ENCODE assay signal across 20 cellular contexts in the genomic region with DNA sequence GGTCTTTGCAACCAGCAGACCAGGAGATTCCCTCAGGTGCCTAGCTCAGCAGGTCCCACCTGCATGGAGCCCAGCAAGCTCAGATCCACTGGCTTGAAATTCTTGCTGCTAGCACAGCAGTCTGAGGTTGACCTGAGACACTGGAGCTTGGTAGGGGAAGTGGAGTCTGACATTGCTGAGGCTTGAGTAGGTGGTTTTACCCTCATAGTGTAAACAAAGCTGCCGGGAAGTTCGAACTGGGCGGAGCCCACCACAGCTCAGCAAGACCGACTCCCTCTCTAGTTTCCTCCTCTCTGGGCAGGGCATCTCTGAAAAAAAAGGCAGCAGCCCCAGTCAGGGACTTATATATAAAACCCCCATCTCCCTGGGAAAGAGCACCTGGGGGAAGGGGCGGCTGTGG. TPM values are rescaled to one million over a fixed set of nuclear protein-coding genes. Genes with fewer than 3 reads are reported as not detected.
A peak's percentile ranks its signal among the peaks of the same experiment; 100 is the strongest.
DNase-seq lines count a peak whose midpoint lies in the region; ATAC-seq and TF ChIP-seq lines count a peak whose summit lies in the region.
"Had no signal": no experiment of that assay in that cellular context is flagged by ENCODE, and none has a peak within 500 bp of the region (broad histone marks: within the 10 kb centered on the region; RNA-seq: fewer than 3 reads in every experiment).

No MANE protein-coding gene starts in this region.

- BruUV-seq in Calu3 (replicated peaks; lab: Mats Ljungman, UMichigan), result no TSS peak

- H3K4me1 ChIP-seq in HEK293 (ENCODE audit: control insufficient read depth, insufficient read depth, low read length), result no peaks in the 10 kb centered on the region
- H3K4me1 ChIP-seq: Caco-2 had no signal

- H3K9me3 Mint-ChIP-seq in Calu3 (ENCODE audit: low read depth, unreplicated experiment), result peaks cover 10% of the 10 kb centered on the region
- H3K9me3 Mint-ChIP-seq in effector memory CD8-positive, alpha-beta T cell, result peaks cover 6 to 25% of the 10 kb centered on the region in 2 donors
- H3K9me3 Mint-ChIP-seq: activated naive CD4-positive, alpha-beta T cell treated with anti-CD3 and anti-CD28 coated beads, Interleukin-2, amount 50 U/mL, for 24 hours; neural crest cell had no signal

- peak; percentile 5 for DNase-seq in Calu3
- peak; percentile 45 for DNase-seq in OCI-M1 (lab: John Stamatoyannopoulos, UW)
- peak in 1 of 3 experiments; percentile 3 for DNase-seq in effector memory CD8-positive, alpha-beta T cell
- no peak for DNase-seq in A172 (ENCODE audit: low spot score)
- DNase-seq in NCI-H345 (lab: John Stamatoyannopoulos, UW), result no peak
- DNase-seq in HEK293T (ENCODE audit: extremely low spot score), result no peak
- DNase-seq: activated CD4-positive, CD25-positive, alpha-beta regulatory T cell treated with anti-CD3 and anti-CD28 coated beads, Interleukin-2, amount 50 U/mL, for 72 hours; Caco-2; HFFc6; hypothalamus; kidney glomerular epithelial cell; NK-92 treated with Interleukin-12 subunit alpha and Interleukin-12 subunit beta, amount 100 ng/mL, for 24 hours; stimulated activated CD4-positive, alpha-beta T cell treated with anti-CD3 and anti-CD28 coated beads, Interleukin-4, amount 100 ng/mL, for 4 hours had no signal

- ATAC-seq in effector memory CD8-positive, alpha-beta T cell (replicated peaks), result peak; percentile 91
- no peak for ATAC-seq in GM21423 (IDR thresholded peaks at IDR 0.05; ENCODE audit: unreplicated experiment)
- ATAC-seq: Right ventricle myocardium inferior had no signal

- no peak overlapping the region for H3K4me3 ChIP-seq in HEK293 (ENCODE audit: low read depth, low read length)
- H3K4me3 ChIP-seq: smooth muscle cell had no signal

- H3K9me3 ChIP-seq in HEK293 (ENCODE audit: control insufficient read depth, insufficient read depth, low read depth, low read length), result no peaks in the 10 kb centered on the region
- H3K9me3 ChIP-seq: Caco-2 had no signal

- H3K27ac Mint-ChIP-seq in Calu3 (ENCODE audit: unreplicated experiment), result no peak overlapping the region
- H3K27ac Mint-ChIP-seq in effector memory CD8-positive, alpha-beta T cell, result peak overlapping the region in 1 of 2 donors; percentile 36
- H3K27ac Mint-ChIP-seq: activated naive CD4-positive, alpha-beta T cell treated with anti-CD3 and anti-CD28 coated beads, Interleukin-2, amount 50 U/mL, for 24 hours; HFFc6 had no signal

- POLR2A ChIA-PET in HEK293 (lab: Yijun Ruan, JAX), result no interaction called here
- POLR2A ChIA-PET in HEK293T (lab: Yijun Ruan, JAX), result no interaction called here

- no peaks in the 10 kb centered on the region for H3K36me3 Mint-ChIP-seq in Calu3 (ENCODE audit: insufficient read depth, unreplicated experiment)
- no peaks in the 10 kb centered on the region for H3K36me3 Mint-ChIP-seq in effector memory CD8-positive, alpha-beta T cell (ENCODE audit: insufficient read depth)

- no peaks in the 10 kb centered on the region for H3K36me3 ChIP-seq in HEK293 (ENCODE audit: control insufficient read depth in 2 of 2, insufficient read depth in 1 of 2, low read length in 2 of 2)

- no peaks in the 10 kb centered on the region for H3K27me3 Mint-ChIP-seq in Calu3 (ENCODE audit: unreplicated experiment)
- peaks cover 0 to 8% of the 10 kb centered on the region in 2 donors for H3K27me3 Mint-ChIP-seq in effector memory CD8-positive, alpha-beta T cell

- CTCF ChIA-PET in Calu3 (lab: Charles Lee), result interaction anchor here (0.8 to 1.0 kb wide), 3 partner anchors 11 to 423 kb away, joined by 3 to 4 read pairs (median 3); a partner anchor contains a TSS
- CTCF ChIA-PET in HEK293 (lab: Yijun Ruan, JAX), result interaction anchor here (0.7 to 2.2 kb wide), 2 partner anchors 10 to 885 kb away, joined by 3 to 11 read pairs; no protein-coding TSS in a partner anchor
- CTCF ChIA-PET in HEK293T (lab: Yijun Ruan, JAX), result interaction anchor here (0.8 kb wide), 1 partner anchor 10 kb away, joined by 3 read pairs; no protein-coding TSS in a partner anchor

- no peaks in the 10 kb centered on the region for H3K4me1 Mint-ChIP-seq in Calu3 (ENCODE audit: low read depth, unreplicated experiment)
- H3K4me1 Mint-ChIP-seq in effector memory CD8-positive, alpha-beta T cell (ENCODE audit: low read depth in 2 of 2), result peaks cover 0 to 6% of the 10 kb centered on the region in 2 donors
- H3K4me1 Mint-ChIP-seq: activated naive CD4-positive, alpha-beta T cell treated with anti-CD3 and anti-CD28 coated beads, Interleukin-2, amount 50 U/mL, for 24 hours; neural crest cell had no signal

- intact Hi-C loops in Calu3 (cut with micrococcal nuclease; ENCODE audit: unreplicated experiment), result no loop called here

- H3K4me3 Mint-ChIP-seq in Calu3 (ENCODE audit: low read depth, unreplicated experiment), result no peak overlapping the region
- H3K4me3 Mint-ChIP-seq in effector memory CD8-positive, alpha-beta T cell, result peak overlapping the region in 1 of 2 donors; percentile 41
- H3K4me3 Mint-ChIP-seq: activated naive CD4-positive, alpha-beta T cell treated with anti-CD3 and anti-CD28 coated beads, Interleukin-2, amount 50 U/mL, for 24 hours; HFFc6; neural crest cell had no signal

- no peak overlapping the region for H3K27ac ChIP-seq in HEK293 (ENCODE audit: extremely low read depth, low read depth, low read length)

- TF ChIP-seq CTCF in Calu3 (IDR thresholded peaks at IDR 0.05; ENCODE audit: unreplicated experiment), result no peak
- TF ChIP-seq CTCF in HEK293 (tag by site-specific recombination; IDR thresholded peaks at IDR 0.05), result no peak

TF ChIP-seq in HEK293, 187 proteins besides CTCF, POLR2A, EP300 and RAD21:
- 0 out of 2 replicates have a peak, but pooled peaks have one; percentile 22 for TF ChIP-seq ZIC2 (tag by site-specific recombination; IDR thresholded peaks at IDR 0.05)
- no peak for TF ChIP-seq ZNF324 (tag by site-specific recombination; IDR thresholded peaks at IDR 0.05)

TF ChIP-seq in HEK293T, 16 proteins besides CTCF, POLR2A, EP300 and RAD21:
- TF ChIP-seq NFRKB (IDR thresholded peaks at IDR 0.05) (no peak), ZNF384 (IDR thresholded peaks at IDR 0.05) (no peak), SUZ12 (IDR thresholded peaks at IDR 0.05) (no peak), FOXA1 (IDR thresholded peaks at IDR 0.05) (no peak), TARDBP (IDR thresholded peaks at IDR 0.05) (no peak), ARNT (IDR thresholded peaks at IDR 0.05) (no peak), ELF4 (IDR thresholded peaks at IDR 0.05) (no peak), SP1 (IDR thresholded peaks at IDR 0.05) (no peak), HDGF (IDR thresholded peaks at IDR 0.05; ENCODE audit: borderline replicate concordance) (no peak)
- TF ChIP-seq, protein P1, sequence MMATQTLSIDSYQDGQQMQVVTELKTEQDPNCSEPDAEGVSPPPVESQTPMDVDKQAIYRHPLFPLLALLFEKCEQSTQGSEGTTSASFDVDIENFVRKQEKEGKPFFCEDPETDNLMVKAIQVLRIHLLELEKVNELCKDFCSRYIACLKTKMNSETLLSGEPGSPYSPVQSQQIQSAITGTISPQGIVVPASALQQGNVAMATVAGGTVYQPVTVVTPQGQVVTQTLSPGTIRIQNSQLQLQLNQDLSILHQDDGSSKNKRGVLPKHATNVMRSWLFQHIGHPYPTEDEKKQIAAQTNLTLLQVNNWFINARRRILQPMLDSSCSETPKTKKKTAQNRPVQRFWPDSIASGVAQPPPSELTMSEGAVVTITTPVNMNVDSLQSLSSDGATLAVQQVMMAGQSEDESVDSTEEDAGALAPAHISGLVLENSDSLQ (IDR thresholded peaks at IDR 0.05), result no peak

RNA-seq across cellular contexts. Expression of a gene that starts 34.3 kb away (rescaled TPM):
- total RNA-seq in Calu3 (2022), result not detected in 2 replicates
- total RNA-seq in A172 (2014; rRNA removed; shearing (Covaris generic)), result 0.90 and 1.3 TPM in 2 replicates
- total RNA-seq: Right ventricle myocardium inferior; T-helper 1 cell treated with Interleukin-12 subunit alpha and Interleukin-12 subunit beta and Interleukin-4 antibody, amounts not matched to agents 30 ng/mL and 1 ng/mL, for 36 hours had no signal

Comparison
In these comparisons a context has a peak if more than half of its experiments do, and no peak if none do; other contexts are left out.
1. DNase-seq: peak in Calu3 (single experiment) and OCI-M1 (single experiment); none in A172 (single experiment), NCI-H345 (single experiment) and HEK293T (single experiment).